ENCODE assay signal across 13 cellular contexts in the genomic region with DNA sequence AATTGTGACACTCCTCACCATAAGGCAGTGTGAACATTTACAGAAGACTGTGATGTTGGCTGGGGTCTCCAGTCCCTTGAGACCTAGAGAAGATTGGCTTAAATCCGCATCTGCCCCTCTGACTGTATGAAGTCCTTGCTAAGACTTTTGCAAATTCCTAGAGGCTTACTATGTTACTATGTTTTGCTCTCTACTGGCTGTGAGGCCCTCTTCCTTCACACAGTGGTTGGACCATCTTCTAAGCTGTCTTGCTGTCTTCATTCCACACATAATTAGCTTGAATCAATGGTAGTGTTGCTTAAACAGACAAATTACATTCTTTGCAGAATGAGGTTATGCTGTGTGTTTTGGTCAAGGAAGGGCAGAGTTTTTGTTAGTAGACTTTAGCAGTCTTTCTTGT.
DNase-seq lines count a peak whose midpoint lies in the region; ATAC-seq, FAIRE-seq and TF ChIP-seq lines count a peak whose summit lies in the region.
"Had no signal": no experiment of that assay in that cellular context is flagged by ENCODE, and none has a peak within 500 bp of the region (broad histone marks: within the 10 kb centered on the region; RNA-seq: fewer than 3 reads in every experiment).

No MANE protein-coding gene starts in this region.

- no TSS peak for BruUV-seq in HepG2 (replicated peaks; lab: Mats Ljungman, UMichigan)

- peaks cover under 1% of the 10 kb centered on the region for H3K27me3 Mint-ChIP-seq in type B pancreatic cell
- H3K27me3 Mint-ChIP-seq: CD4-positive, CD25-positive, alpha-beta regulatory T cell had no signal

- H3K4me2 ChIP-seq in BLaER1 (peak overlapping the region; percentile 70), HepG2 (ENCODE audit: low read depth, low read length) (no peak overlapping the region)
- H3K4me2 ChIP-seq: A549 had no signal

- no peak for TF ChIP-seq RAD21 in HepG2 (CRISPR knock-in tag; IDR thresholded peaks at IDR 0.05)

- H3K9me3 ChIP-seq in BLaER1 (no peaks in the 10 kb centered on the region; the same call in 1 of the 2 replicates), left lung (no peaks in the 10 kb centered on the region), HepG2 (ENCODE audit: low read length) (no peaks in the 10 kb centered on the region)
- H3K9me3 ChIP-seq: A549 had no signal

- intact Hi-C loops in left lung (cut with DNase I) (no loop called here), sciatic nerve (cut with DNase I) (no loop called here), HepG2 (cut with micrococcal nuclease; ENCODE audit: unreplicated experiment) (no loop called here)

- FAIRE-seq in HepG2 (lab: Jason Lieb, UNC), result no peak
- FAIRE-seq: A549 had no signal

- POLR2A ChIA-PET in HepG2 (lab: Yijun Ruan, JAX), result no interaction called here

- no peak overlapping the region for H2AFZ ChIP-seq in HepG2 (ENCODE audit: low read length)

- in situ Hi-C loops in HepG2 (cut with HindIII; ENCODE audit: extremely low pct_ligation_motif_present, low pct_unique_long_range_greater_than_20kb), result no loop called here

- H3K27me3 ChIP-seq in BLaER1, result no peaks in the 10 kb centered on the region
- no peaks in the 10 kb centered on the region for H3K27me3 ChIP-seq in left lung
- peaks cover 2 to 3% of the 10 kb centered on the region in 2 experiments; a peak in 1 of 5 replicates for H3K27me3 ChIP-seq in HepG2 (ENCODE audit: control insufficient read depth in 1 of 2, insufficient read depth in 2 of 2, low read length in 2 of 2)

- no peaks in the 10 kb centered on the region for H3K79me2 ChIP-seq in HepG2 (ENCODE audit: insufficient read depth, low read length)

- H3K9ac ChIP-seq in BLaER1 (no peak overlapping the region), HepG2 (ENCODE audit: insufficient read depth, low read depth, low read length) (no peak overlapping the region)

- H3K4me1 ChIP-seq in BLaER1 (peaks cover 17% of the 10 kb centered on the region), left lung (no peaks in the 10 kb centered on the region), HepG2 (ENCODE audit: insufficient read depth, low read length) (no peaks in the 10 kb centered on the region)
- H3K4me1 ChIP-seq: A549 had no signal

- no peak for TF ChIP-seq EP300 in HepG2 (IDR thresholded peaks at IDR 0.05; ENCODE audit: low read depth in 2 of 2, low read length in 2 of 2)
- TF ChIP-seq EP300 in HepG2 (CRISPR knock-in tag; IDR thresholded peaks at IDR 0.05; ENCODE audit: borderline replicate concordance), result no peak

- peak; percentile 82 for ATAC-seq in left lung
- peak; percentile 59 for ATAC-seq in sciatic nerve
- ATAC-seq in HepG2, result no peak
- ATAC-seq: A549 had no signal

- H3K9me3 Mint-ChIP-seq in type B pancreatic cell, result no peaks in the 10 kb centered on the region

- H3K27ac Mint-ChIP-seq in type B pancreatic cell, result no peak overlapping the region
- H3K27ac Mint-ChIP-seq: HFFc6 had no signal

- H3K27ac ChIP-seq in BLaER1 (no peak overlapping the region), left lung (no peak overlapping the region), HepG2 (ENCODE audit: extremely low read length, insufficient read depth, low read length) (no peak overlapping the region)
- H3K27ac ChIP-seq: A549 had no signal

- no peak overlapping the region for H3K4me3 ChIP-seq in AG10803 (ENCODE audit: low read length)
- no peak overlapping the region for H3K4me3 ChIP-seq in BLaER1
- no peak overlapping the region for H3K4me3 ChIP-seq in left lung
- H3K4me3 ChIP-seq in foreskin fibroblast (ENCODE audit: low read depth in 1 of 2, low read length in 2 of 2), result no peak overlapping the region
- H3K4me3 ChIP-seq in HepG2 (replicated peaks in 1 of 3; ENCODE audit: insufficient read depth in 1 of 3, low read depth in 2 of 3, low read length in 3 of 3), result no peak overlapping the region
- H3K4me3 ChIP-seq: A549 had no signal

- no peak for TF ChIP-seq POLR2A in HepG2 (IDR thresholded peaks at IDR 0.05; ENCODE audit: insufficient read depth in 1 of 2, low read depth in 2 of 2, low read length in 2 of 2)

- no peak overlapping the region for H3K4me3 Mint-ChIP-seq in type B pancreatic cell
- H3K4me3 Mint-ChIP-seq: CD4-positive, CD25-positive, alpha-beta regulatory T cell; HFFc6 had no signal

- H3K36me3 ChIP-seq in BLaER1 (no peaks in the 10 kb centered on the region), left lung (no peaks in the 10 kb centered on the region), HepG2 (replicated peaks in 1 of 2; ENCODE audit: control insufficient read depth in 1 of 2, insufficient read depth in 2 of 2, low read length in 2 of 2) (no peaks in the 10 kb centered on the region)

- H3K36me3 Mint-ChIP-seq in type B pancreatic cell, result no peaks in the 10 kb centered on the region
- H3K36me3 Mint-ChIP-seq: CD4-positive, CD25-positive, alpha-beta regulatory T cell had no signal

- CTCF ChIA-PET in HepG2 (lab: Yijun Ruan, JAX; ENCODE audit: low intra/inter-chr PET ratio, low total read pairs), result no interaction called here

- no peak for TF ChIP-seq CTCF in AG10803 (conservative IDR thresholded peaks at IDR 0.05; ENCODE audit: low read length)
- no peak for TF ChIP-seq CTCF in left lung (IDR thresholded peaks at IDR 0.05)
- no peak for TF ChIP-seq CTCF in type B pancreatic cell (conservative IDR thresholded peaks at IDR 0.05)
- no peak for TF ChIP-seq CTCF in foreskin fibroblast (IDR thresholded peaks at IDR 0.05; ENCODE audit: low read depth, low read length)
- no peak for TF ChIP-seq CTCF in HepG2 (CRISPR knock-in tag; IDR thresholded peaks at IDR 0.05)

- DNase-seq in AG10803 (ENCODE audit: low read depth) (peak; percentile 17), left lung (no peak), sciatic nerve (ENCODE audit: low spot score) (no peak), type B pancreatic cell (ENCODE audit: extremely low spot score, unreplicated experiment) (no peak), foreskin fibroblast (no peak), SW480 (ENCODE audit: low spot score) (no peak), HepG2 (ENCODE audit: low spot score) (no peak)
- DNase-seq: CD4-positive, CD25-positive, alpha-beta regulatory T cell; DMS53; HCEC 1CT; HFFc6 had no signal

- peaks cover 14% of the 10 kb centered on the region for H3K4me1 Mint-ChIP-seq in type B pancreatic cell (ENCODE audit: unreplicated experiment)
- H3K4me1 Mint-ChIP-seq: CD4-positive, CD25-positive, alpha-beta regulatory T cell had no signal

- WGBS in HepG2 (ENCODE audit: low lambda C conversion rate), result no CpG with 5 or more reads among the region's 1 CpG

- H4K20me1 ChIP-seq in BLaER1, result no peaks in the 10 kb centered on the region
- no peaks in the 10 kb centered on the region for H4K20me1 ChIP-seq in HepG2 (ENCODE audit: insufficient read depth, low read length)

TF ChIP-seq in HepG2, 621 proteins besides CTCF, POLR2A, EP300 and RAD21:
- no peak for TF ChIP-seq CCDC6 (CRISPR knock-in tag; IDR thresholded peaks at IDR 0.05)
- no peak for TF ChIP-seq ZBTB3 (CRISPR knock-in tag; IDR thresholded peaks at IDR 0.05; ENCODE audit: borderline replicate concordance, low read depth)
- no peak for TF ChIP-seq GTF2F1 (IDR thresholded peaks at IDR 0.05; ENCODE audit: low read length)
TF ChIP-seq in HepG2: peak in this region for 0.
